ENCODE assay signal across 1 cellular context in genomic region chr14:91149462-91149861, GRCh38.
A peak's percentile ranks its signal among the peaks of the same experiment; 100 is the strongest.
TF ChIP-seq lines count a peak whose summit lies in the region.

No MANE protein-coding gene starts in this region.

TF ChIP-seq in HepG2, 621 proteins besides CTCF, POLR2A, EP300 and RAD21 (continued from another document and continues in another):
- TF ChIP-seq, protein P1, sequence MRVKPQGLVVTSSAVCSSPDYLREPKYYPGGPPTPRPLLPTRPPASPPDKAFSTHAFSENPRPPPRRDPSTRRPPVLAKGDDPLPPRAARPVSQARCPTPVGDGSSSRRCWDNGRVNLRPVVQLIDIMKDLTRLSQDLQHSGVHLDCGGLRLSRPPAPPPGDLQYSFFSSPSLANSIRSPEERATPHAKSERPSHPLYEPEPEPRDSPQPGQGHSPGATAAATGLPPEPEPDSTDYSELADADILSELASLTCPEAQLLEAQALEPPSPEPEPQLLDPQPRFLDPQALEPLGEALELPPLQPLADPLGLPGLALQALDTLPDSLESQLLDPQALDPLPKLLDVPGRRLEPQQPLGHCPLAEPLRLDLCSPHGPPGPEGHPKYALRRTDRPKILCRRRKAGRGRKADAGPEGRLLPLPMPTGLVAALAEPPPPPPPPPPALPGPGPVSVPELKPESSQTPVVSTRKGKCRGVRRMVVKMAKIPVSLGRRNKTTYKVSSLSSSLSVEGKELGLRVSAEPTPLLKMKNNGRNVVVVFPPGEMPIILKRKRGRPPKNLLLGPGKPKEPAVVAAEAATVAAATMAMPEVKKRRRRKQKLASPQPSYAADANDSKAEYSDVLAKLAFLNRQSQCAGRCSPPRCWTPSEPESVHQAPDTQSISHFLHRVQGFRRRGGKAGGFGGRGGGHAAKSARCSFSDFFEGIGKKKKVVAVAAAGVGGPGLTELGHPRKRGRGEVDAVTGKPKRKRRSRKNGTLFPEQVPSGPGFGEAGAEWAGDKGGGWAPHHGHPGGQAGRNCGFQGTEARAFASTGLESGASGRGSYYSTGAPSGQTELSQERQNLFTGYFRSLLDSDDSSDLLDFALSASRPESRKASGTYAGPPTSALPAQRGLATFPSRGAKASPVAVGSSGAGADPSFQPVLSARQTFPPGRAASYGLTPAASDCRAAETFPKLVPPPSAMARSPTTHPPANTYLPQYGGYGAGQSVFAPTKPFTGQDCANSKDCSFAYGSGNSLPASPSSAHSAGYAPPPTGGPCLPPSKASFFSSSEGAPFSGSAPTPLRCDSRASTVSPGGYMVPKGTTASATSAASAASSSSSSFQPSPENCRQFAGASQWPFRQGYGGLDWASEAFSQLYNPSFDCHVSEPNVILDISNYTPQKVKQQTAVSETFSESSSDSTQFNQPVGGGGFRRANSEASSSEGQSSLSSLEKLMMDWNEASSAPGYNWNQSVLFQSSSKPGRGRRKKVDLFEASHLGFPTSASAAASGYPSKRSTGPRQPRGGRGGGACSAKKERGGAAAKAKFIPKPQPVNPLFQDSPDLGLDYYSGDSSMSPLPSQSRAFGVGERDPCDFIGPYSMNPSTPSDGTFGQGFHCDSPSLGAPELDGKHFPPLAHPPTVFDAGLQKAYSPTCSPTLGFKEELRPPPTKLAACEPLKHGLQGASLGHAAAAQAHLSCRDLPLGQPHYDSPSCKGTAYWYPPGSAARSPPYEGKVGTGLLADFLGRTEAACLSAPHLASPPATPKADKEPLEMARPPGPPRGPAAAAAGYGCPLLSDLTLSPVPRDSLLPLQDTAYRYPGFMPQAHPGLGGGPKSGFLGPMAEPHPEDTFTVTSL (CRISPR knock-in tag; IDR thresholded peaks at IDR 0.05; ENCODE audit: borderline replicate concordance) = peak; percentile 40; the same call in 1 of the 2 replicates
- TF ChIP-seq HMGXB4 (CRISPR knock-in tag; IDR thresholded peaks at IDR 0.05; ENCODE audit: borderline replicate concordance in 1 of 2, low read depth in 1 of 2) (no peak), MED13 (CRISPR knock-in tag; IDR thresholded peaks at IDR 0.05) (no peak), GLI4 (CRISPR knock-in tag; IDR thresholded peaks at IDR 0.05; ENCODE audit: borderline replicate concordance) (no peak), MXD4 (CRISPR knock-in tag; IDR thresholded peaks at IDR 0.05) (no peak), ZBTB37 (CRISPR knock-in tag; IDR thresholded peaks at IDR 0.05) (no peak), ZSCAN9 (CRISPR knock-in tag; IDR thresholded peaks at IDR 0.05; ENCODE audit: borderline replicate concordance) (no peak), ZFP41 (CRISPR knock-in tag; IDR thresholded peaks at IDR 0.05; ENCODE audit: borderline replicate concordance) (no peak), NBN (conservative IDR thresholded peaks at IDR 0.05) (no peak), SIN3B (IDR thresholded peaks at IDR 0.05; ENCODE audit: low read length) (no peak), ARID3A (IDR thresholded peaks at IDR 0.05; ENCODE audit: low read depth, low read length) (peak; percentile 65), ARID4A (CRISPR knock-in tag; IDR thresholded peaks at IDR 0.05; ENCODE audit: borderline replicate concordance) (no peak), ZGPAT (CRISPR knock-in tag; IDR thresholded peaks at IDR 0.05) (peak; percentile 50; the same call in 1 of the 2 replicates), ZNF709 (CRISPR knock-in tag; IDR thresholded peaks at IDR 0.05) (no peak), USF2 (IDR thresholded peaks at IDR 0.05; ENCODE audit: low read depth, low read length) (no peak; the same call in 1 of the 2 replicates), USF2 (CRISPR knock-in tag; IDR thresholded peaks at IDR 0.05; ENCODE audit: borderline replicate concordance) (no peak), RFXANK (CRISPR knock-in tag; IDR thresholded peaks at IDR 0.05) (no peak), EHMT2 (IDR thresholded peaks at IDR 0.05; ENCODE audit: borderline replicate concordance, low read depth, low read length) (peak; percentile 29; the same call in 1 of the 2 replicates), ZNF7 (CRISPR knock-in tag; IDR thresholded peaks at IDR 0.05) (no peak), ZBTB42 (CRISPR knock-in tag; IDR thresholded peaks at IDR 0.05) (no peak), PRMT3 (CRISPR knock-in tag; IDR thresholded peaks at IDR 0.05; ENCODE audit: borderline replicate concordance, low read depth) (no peak), DNMT1 (CRISPR knock-in tag; IDR thresholded peaks at IDR 0.05) (no peak)
- TF ChIP-seq, protein P2, sequence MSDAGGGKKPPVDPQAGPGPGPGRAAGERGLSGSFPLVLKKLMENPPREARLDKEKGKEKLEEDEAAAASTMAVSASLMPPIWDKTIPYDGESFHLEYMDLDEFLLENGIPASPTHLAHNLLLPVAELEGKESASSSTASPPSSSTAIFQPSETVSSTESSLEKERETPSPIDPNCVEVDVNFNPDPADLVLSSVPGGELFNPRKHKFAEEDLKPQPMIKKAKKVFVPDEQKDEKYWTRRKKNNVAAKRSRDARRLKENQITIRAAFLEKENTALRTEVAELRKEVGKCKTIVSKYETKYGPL (CRISPR knock-in tag; IDR thresholded peaks at IDR 0.05) = no peak
- TF ChIP-seq, protein P3, sequence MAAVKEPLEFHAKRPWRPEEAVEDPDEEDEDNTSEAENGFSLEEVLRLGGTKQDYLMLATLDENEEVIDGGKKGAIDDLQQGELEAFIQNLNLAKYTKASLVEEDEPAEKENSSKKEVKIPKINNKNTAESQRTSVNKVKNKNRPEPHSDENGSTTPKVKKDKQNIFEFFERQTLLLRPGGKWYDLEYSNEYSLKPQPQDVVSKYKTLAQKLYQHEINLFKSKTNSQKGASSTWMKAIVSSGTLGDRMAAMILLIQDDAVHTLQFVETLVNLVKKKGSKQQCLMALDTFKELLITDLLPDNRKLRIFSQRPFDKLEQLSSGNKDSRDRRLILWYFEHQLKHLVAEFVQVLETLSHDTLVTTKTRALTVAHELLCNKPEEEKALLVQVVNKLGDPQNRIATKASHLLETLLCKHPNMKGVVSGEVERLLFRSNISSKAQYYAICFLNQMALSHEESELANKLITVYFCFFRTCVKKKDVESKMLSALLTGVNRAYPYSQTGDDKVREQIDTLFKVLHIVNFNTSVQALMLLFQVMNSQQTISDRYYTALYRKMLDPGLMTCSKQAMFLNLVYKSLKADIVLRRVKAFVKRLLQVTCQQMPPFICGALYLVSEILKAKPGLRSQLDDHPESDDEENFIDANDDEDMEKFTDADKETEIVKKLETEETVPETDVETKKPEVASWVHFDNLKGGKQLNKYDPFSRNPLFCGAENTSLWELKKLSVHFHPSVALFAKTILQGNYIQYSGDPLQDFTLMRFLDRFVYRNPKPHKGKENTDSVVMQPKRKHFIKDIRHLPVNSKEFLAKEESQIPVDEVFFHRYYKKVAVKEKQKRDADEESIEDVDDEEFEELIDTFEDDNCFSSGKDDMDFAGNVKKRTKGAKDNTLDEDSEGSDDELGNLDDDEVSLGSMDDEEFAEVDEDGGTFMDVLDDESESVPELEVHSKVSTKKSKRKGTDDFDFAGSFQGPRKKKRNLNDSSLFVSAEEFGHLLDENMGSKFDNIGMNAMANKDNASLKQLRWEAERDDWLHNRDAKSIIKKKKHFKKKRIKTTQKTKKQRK (IDR thresholded peaks at IDR 0.05; ENCODE audit: low read length) = no peak
- TF ChIP-seq, protein P4, sequence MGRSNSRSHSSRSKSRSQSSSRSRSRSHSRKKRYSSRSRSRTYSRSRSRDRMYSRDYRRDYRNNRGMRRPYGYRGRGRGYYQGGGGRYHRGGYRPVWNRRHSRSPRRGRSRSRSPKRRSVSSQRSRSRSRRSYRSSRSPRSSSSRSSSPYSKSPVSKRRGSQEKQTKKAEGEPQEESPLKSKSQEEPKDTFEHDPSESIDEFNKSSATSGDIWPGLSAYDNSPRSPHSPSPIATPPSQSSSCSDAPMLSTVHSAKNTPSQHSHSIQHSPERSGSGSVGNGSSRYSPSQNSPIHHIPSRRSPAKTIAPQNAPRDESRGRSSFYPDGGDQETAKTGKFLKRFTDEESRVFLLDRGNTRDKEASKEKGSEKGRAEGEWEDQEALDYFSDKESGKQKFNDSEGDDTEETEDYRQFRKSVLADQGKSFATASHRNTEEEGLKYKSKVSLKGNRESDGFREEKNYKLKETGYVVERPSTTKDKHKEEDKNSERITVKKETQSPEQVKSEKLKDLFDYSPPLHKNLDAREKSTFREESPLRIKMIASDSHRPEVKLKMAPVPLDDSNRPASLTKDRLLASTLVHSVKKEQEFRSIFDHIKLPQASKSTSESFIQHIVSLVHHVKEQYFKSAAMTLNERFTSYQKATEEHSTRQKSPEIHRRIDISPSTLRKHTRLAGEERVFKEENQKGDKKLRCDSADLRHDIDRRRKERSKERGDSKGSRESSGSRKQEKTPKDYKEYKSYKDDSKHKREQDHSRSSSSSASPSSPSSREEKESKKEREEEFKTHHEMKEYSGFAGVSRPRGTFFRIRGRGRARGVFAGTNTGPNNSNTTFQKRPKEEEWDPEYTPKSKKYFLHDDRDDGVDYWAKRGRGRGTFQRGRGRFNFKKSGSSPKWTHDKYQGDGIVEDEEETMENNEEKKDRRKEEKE (IDR thresholded peaks at IDR 0.05) = no peak
